Comparison of ENCODE assay signal across 8 cellular contexts in genomic region chr7:74093671-74094223, GRCh38. TPM values are rescaled to one million over a fixed set of nuclear protein-coding genes. Genes with fewer than 3 reads are reported as not detected.
DNase-seq lines count a peak whose midpoint lies in the region; ATAC-seq and TF ChIP-seq lines count a peak whose summit lies in the region.

No MANE protein-coding gene starts in this region.

- H3K27me3 ChIP-seq in DND-41 (ENCODE audit: insufficient read depth, low read length, poor library complexity): no peaks in the 10 kb centered on the region
- no peaks in the 10 kb centered on the region for H3K27me3 ChIP-seq in SJCRH30
- H3K27me3 ChIP-seq in left ventricle myocardium inferior (ENCODE audit: low read depth): no peaks in the 10 kb centered on the region

- ATAC-seq in DND-41 (ENCODE audit: insufficient read depth, low read depth): peak; percentile 1; the same call in 1 of the 3 replicates
- ATAC-seq in GM21717 (IDR thresholded peaks at IDR 0.05; ENCODE audit: unreplicated experiment): peak; percentile 6
- ATAC-seq in GM21367 (IDR thresholded peaks at IDR 0.05; ENCODE audit: unreplicated experiment): no peak

- H3K4me1 ChIP-seq in DND-41 (ENCODE audit: insufficient read depth, low read length) (peaks cover 23% of the 10 kb centered on the region), SJCRH30 (peaks cover 26% of the 10 kb centered on the region), left ventricle myocardium inferior (peaks cover 35% of the 10 kb centered on the region)

- peak overlapping the region; percentile 75 for H3K27ac ChIP-seq in DND-41 (ENCODE audit: low read length)
- peak overlapping the region; percentile 83 for H3K27ac ChIP-seq in SJCRH30
- peak overlapping the region; percentile 85 for H3K27ac ChIP-seq in left ventricle myocardium inferior (replicated peaks)
- peak overlapping the region; percentile 64 for H3K27ac ChIP-seq in substantia nigra (ENCODE audit: low read depth, low read length, poor library complexity, severe bottlenecking)

- H4K20me1 ChIP-seq in DND-41 (ENCODE audit: insufficient read depth, low read length): no peaks in the 10 kb centered on the region

- H3K36me3 ChIP-seq in DND-41 (ENCODE audit: insufficient read depth, low read length) (peaks cover 23% of the 10 kb centered on the region), SJCRH30 (peaks cover 17% of the 10 kb centered on the region), left ventricle myocardium inferior (peaks cover 19% of the 10 kb centered on the region)

- DNase-seq in DND-41: no peak
- no peak for DNase-seq in SJCRH30
- no peak for DNase-seq in left ventricle myocardium inferior
- DNase-seq in substantia nigra (lab: John Stamatoyannopoulos, UW): peak in 5 of 49 donors; percentile 4 to 66 (median 21)
- DNase-seq in hippocampal formation (lab: John Stamatoyannopoulos, UW): no peak
- DNase-seq in NCI-H510A (lab: John Stamatoyannopoulos, UW): no peak

- H3K79me2 ChIP-seq in DND-41 (ENCODE audit: insufficient read depth, low read length): no peaks in the 10 kb centered on the region

- H3K9ac ChIP-seq in DND-41 (ENCODE audit: low read depth, low read length): peak overlapping the region; percentile 42

- TF ChIP-seq CTCF in DND-41 (IDR thresholded peaks at IDR 0.05; ENCODE audit: borderline replicate concordance, extremely low read depth, low read length, poor library complexity, severe bottlenecking): no peak
- no peak for TF ChIP-seq CTCF in left ventricle myocardium inferior (IDR thresholded peaks at IDR 0.05; ENCODE audit: borderline replicate concordance)

- H3K9me3 ChIP-seq in DND-41 (ENCODE audit: insufficient read depth, low read length, severe bottlenecking) (no peaks in the 10 kb centered on the region), SJCRH30 (replicated peaks) (no peaks in the 10 kb centered on the region; the same call in 1 of the 2 replicates), left ventricle myocardium inferior (replicated peaks) (no peaks in the 10 kb centered on the region)

- H3K4me3 ChIP-seq in DND-41 (ENCODE audit: low read depth in 1 of 2, low read length in 2 of 2): peak overlapping the region in 1 of 2 experiments; percentile 52; a peak in 2 of 4 replicates
- H3K4me3 ChIP-seq in SJCRH30: peak overlapping the region; percentile 58
- H3K4me3 ChIP-seq in left ventricle myocardium inferior: peak overlapping the region; percentile 60

- intact Hi-C loops in left ventricle myocardium inferior (cut with micrococcal nuclease): no loop called here

- peak overlapping the region; percentile 59 for H3K4me2 ChIP-seq in DND-41 (ENCODE audit: insufficient read depth, low read length)

- peak overlapping the region; percentile 63 for H2AFZ ChIP-seq in DND-41 (ENCODE audit: low read depth, low read length)

RNA-seq across cellular contexts. Expression of gene LIMK1, which starts 10.1 kb away (rescaled TPM):
- total RNA-seq in SJCRH30 (2014; rRNA removed; shearing (Covaris generic)): 43.2 and 43.4 TPM in 2 replicates
- total RNA-seq in left ventricle myocardium inferior: 10.1 TPM
